In the genomic region with DNA sequence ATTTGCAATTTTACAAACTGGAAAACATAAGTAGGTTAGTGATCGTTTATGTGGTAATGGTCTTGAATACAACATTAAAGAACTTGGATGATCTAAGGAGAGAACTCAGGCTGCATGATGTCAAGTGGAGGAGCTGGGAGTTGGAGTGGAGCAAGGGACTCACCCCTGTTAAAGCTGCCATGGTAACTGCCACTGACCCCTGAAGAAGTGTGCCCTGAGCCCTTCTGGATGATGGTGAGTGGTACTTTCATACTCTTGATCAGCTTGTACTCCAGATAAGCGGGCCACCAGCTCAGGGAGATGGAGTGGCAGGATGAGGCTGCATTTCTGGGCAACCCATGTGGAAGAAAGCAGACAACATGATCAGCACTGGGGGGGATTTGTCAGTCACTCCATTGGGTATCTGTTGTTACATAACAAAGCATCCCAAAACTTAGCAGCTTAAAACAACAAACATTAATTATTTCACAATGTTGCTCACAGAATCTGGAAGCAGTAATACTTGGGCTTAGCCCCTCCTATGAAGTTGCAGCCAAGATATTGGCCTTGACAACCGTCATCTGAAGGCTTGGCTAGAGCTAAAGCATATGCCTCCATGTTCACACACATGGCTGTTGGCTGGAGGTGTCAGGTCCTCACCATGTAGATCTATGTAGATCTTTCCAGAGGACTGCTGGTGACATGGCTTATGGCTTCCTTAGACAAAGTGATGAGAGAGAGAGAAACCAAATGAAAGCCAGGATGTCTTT, we compare ENCODE assay signal across 21 cellular contexts.
DNase-seq lines count a peak whose midpoint lies in the region; FAIRE-seq and TF ChIP-seq lines count a peak whose summit lies in the region.
"Had no signal": no experiment of that assay in that cellular context is flagged by ENCODE, and none has a peak within 500 bp of the region (broad histone marks: within the 10 kb centered on the region; RNA-seq: fewer than 3 reads in every experiment).

No MANE protein-coding gene starts in this region.

- no peak overlapping the region for H3K9ac ChIP-seq in mammary epithelial cell (ENCODE audit: insufficient read depth, low read length)
- no peak overlapping the region for H3K9ac ChIP-seq in H1 (replicated peaks in 1 of 4; ENCODE audit: extremely low read depth in 1 of 4, low read depth in 3 of 4, low read length in 3 of 4)
- H3K9ac ChIP-seq: GM23248 had no signal

- no peak for TF ChIP-seq CTCF in MCF 10A (IDR thresholded peaks at IDR 0.05; ENCODE audit: unreplicated experiment)
- TF ChIP-seq CTCF in mammary epithelial cell (conservative IDR thresholded peaks at IDR 0.05 in 1 of 2, IDR thresholded peaks at IDR 0.05 in 1 of 2; ENCODE audit: extremely low read depth in 1 of 2, insufficient read depth in 1 of 2, low read depth in 1 of 2, low read length in 2 of 2): no peak
- no peak for TF ChIP-seq CTCF in H1 (IDR thresholded peaks at IDR 0.05; ENCODE audit: control extremely low read depth in 1 of 3, insufficient read depth in 1 of 3, low read depth in 1 of 3, low read length in 3 of 3)

- H2BK120ac ChIP-seq in H1 (replicated peaks; ENCODE audit: low read depth, low read length): no peak overlapping the region

- no peaks in the 10 kb centered on the region for H3K79me1 ChIP-seq in H1 (ENCODE audit: low read depth, low read length)

- WGBS in mammary epithelial cell (ENCODE audit: low coverage, missing lambda C conversion rate): 79% methylated on average over 3 of the region's 3 CpGs
- 95% methylated on average over 3 of the region's 3 CpGs; no CpG with 5 or more reads in 1 of the 2 experiments for WGBS in H1 (ENCODE audit: extremely low coverage in 1 of 2, insufficient coverage in 1 of 2, insufficient read length in 1 of 2, insufficient replicate concordance in 2 of 2, low coverage in 1 of 2, low lambda C conversion rate in 2 of 2, missing lambda C conversion rate in 1 of 2), 2 experiments

- no peak overlapping the region for H3K56ac ChIP-seq in H1 (replicated peaks; ENCODE audit: insufficient read length, low read depth, low read length)

- no peaks in the 10 kb centered on the region for H3K23me2 ChIP-seq in H1 (ENCODE audit: low read depth, low read length)

- H2BK20ac ChIP-seq in H1 (ENCODE audit: low read length): no peak overlapping the region

- H3K4me1 ChIP-seq in mammary epithelial cell (ENCODE audit: insufficient read depth, low read length) (no peaks in the 10 kb centered on the region), H1 (replicated peaks in 1 of 4; ENCODE audit: control insufficient read depth in 3 of 4, insufficient read depth in 4 of 4, low read length in 3 of 4) (no peaks in the 10 kb centered on the region)
- H3K4me1 ChIP-seq: Caco-2, SJCRH30 had no signal

- H2BK15ac ChIP-seq in H1 (ENCODE audit: low read length): no peak overlapping the region

- H3K79me2 ChIP-seq in mammary epithelial cell (ENCODE audit: insufficient read depth, low read length) (no peaks in the 10 kb centered on the region), H1 (ENCODE audit: control insufficient read depth in 1 of 2, insufficient read depth in 2 of 2, low read length in 2 of 2) (no peaks in the 10 kb centered on the region)

- no peak overlapping the region for H3K18ac ChIP-seq in H1 (ENCODE audit: extremely low read depth, low read length)

- no peak overlapping the region for H3K27ac Mint-ChIP-seq in MCF 10A (ENCODE audit: low read depth, unreplicated experiment)
- H3K27ac Mint-ChIP-seq: CD8-positive, alpha-beta T cell; H9 had no signal

- H2BK5ac ChIP-seq in H1 (ENCODE audit: low read depth, low read length): no peak overlapping the region

- dilution Hi-C loops in mammary epithelial cell (cut with HindIII; ENCODE audit: low sequenced_read_pairs): no loop called here

- H3K36me3 ChIP-seq in mammary epithelial cell (ENCODE audit: insufficient read depth, low read length) (no peaks in the 10 kb centered on the region), H1 (ENCODE audit: control insufficient read depth in 2 of 4, insufficient read depth in 4 of 4, low read length in 3 of 4) (no peaks in the 10 kb centered on the region)
- H3K36me3 ChIP-seq: SJCRH30 had no signal

- no peaks in the 10 kb centered on the region for H3K36me3 Mint-ChIP-seq in MCF 10A (ENCODE audit: insufficient read depth, unreplicated experiment)
- H3K36me3 Mint-ChIP-seq: CD8-positive, alpha-beta T cell had no signal

- H3K4ac ChIP-seq in H1 (replicated peaks; ENCODE audit: insufficient read length, low read depth, low read length): no peak overlapping the region

- H3K4me3 ChIP-seq in mammary epithelial cell (replicated peaks in 1 of 3; ENCODE audit: insufficient read depth in 1 of 3, low read depth in 2 of 3, low read length in 3 of 3) (no peak overlapping the region), H1 (ENCODE audit: extremely low read depth in 1 of 4, insufficient read depth in 2 of 4, low read depth in 3 of 4, low read length in 4 of 4) (no peak overlapping the region)
- H3K4me3 ChIP-seq: GM23248, SJCRH30 had no signal

- no peak overlapping the region for H3K27ac ChIP-seq in mammary epithelial cell (ENCODE audit: insufficient read depth, low read depth, low read length)
- H3K27ac ChIP-seq in H1 (ENCODE audit: low read depth, low read length): no peak overlapping the region
- H3K27ac ChIP-seq: GM23248, SJCRH30 had no signal

- H3K9me3 Mint-ChIP-seq in MCF 10A (ENCODE audit: unreplicated experiment): no peaks in the 10 kb centered on the region
- H3K9me3 Mint-ChIP-seq: CD8-positive, alpha-beta T cell; H9 had no signal

- H4K20me1 ChIP-seq in mammary epithelial cell (ENCODE audit: insufficient read depth, low read length) (no peaks in the 10 kb centered on the region), H1 (replicated peaks in 1 of 2; ENCODE audit: control insufficient read depth in 1 of 2, insufficient read depth in 2 of 2, low read length in 2 of 2) (no peaks in the 10 kb centered on the region)

- intact Hi-C loops in MCF 10A (cut with micrococcal nuclease) (no loop called here), mammary epithelial cell (cut with micrococcal nuclease) (no loop called here), posterior vena cava (cut with DNase I) (no loop called here)

- no peak overlapping the region for H4K8ac ChIP-seq in H1 (ENCODE audit: extremely low read depth, insufficient read depth, low read length)

- DNase-seq in MCF 10A (ENCODE audit: unreplicated experiment) (peak; percentile 36), mammary epithelial cell (no peak), DMS79 treated with DMSO at 0.1 percent for 48 hours (lab: John Stamatoyannopoulos, UW) (peak; percentile 95), H1 (ENCODE audit: low read depth in 1 of 2, low spot score in 2 of 2) (no peak), glomerular visceral epithelial cell (ENCODE audit: extremely low spot score) (no peak), posterior vena cava (ENCODE audit: low spot score) (no peak)
- no peak for DNase-seq in stimulated activated CD4-positive, alpha-beta T cell treated with anti-CD3 and anti-CD28 coated beads, Interleukin-4, amount 100 ng/mL, for 1 hour
- DNase-seq: C1 segment of cervical spinal cord; Caco-2; CD8-positive, alpha-beta T cell; GM23248; H9; KG1; MM.1S; NCI-H2081; NCI-H2171 treated with DMSO at 0.1 percent for 48 hours; NCI-H524 treated with DMSO at 0.1 percent for 48 hours; SJCRH30 had no signal

- no peaks in the 10 kb centered on the region for H3K27me3 ChIP-seq in mammary epithelial cell (ENCODE audit: insufficient read depth, low read length)
- H3K27me3 ChIP-seq in H1 (replicated peaks in 1 of 4; ENCODE audit: control insufficient read depth in 3 of 4, extremely low read depth in 1 of 4, insufficient read depth in 3 of 4, low read length in 3 of 4): no peaks in the 10 kb centered on the region
- H3K27me3 ChIP-seq: SJCRH30 had no signal

- H3K4me2 ChIP-seq in mammary epithelial cell (ENCODE audit: insufficient read depth, low read depth, low read length): no peak overlapping the region
- no peak overlapping the region for H3K4me2 ChIP-seq in H1 (ENCODE audit: insufficient read depth in 1 of 2, low read depth in 2 of 2, low read length in 2 of 2)

- 0 out of 2 replicates have a peak overlapping the region, but pooled peaks have one; percentile 50 for H2BK12ac ChIP-seq in H1 (ENCODE audit: low read depth, low read length)

- POLR2A ChIA-PET in MCF 10A (lab: Yijun Ruan, JAX): interaction anchor here (1.2 kb wide), 1 partner anchor 18 kb away, joined by 5 read pairs; no protein-coding TSS in a partner anchor
- POLR2A ChIA-PET in H1 (lab: Charles Lee; ENCODE audit: partially characterized antibody): no interaction called here

- no TSS peak for BruUV-seq in MCF 10A (replicated peaks; lab: Mats Ljungman, UMichigan)
- BruUV-seq in mammary epithelial cell (replicated peaks; lab: Mats Ljungman, UMichigan): no TSS peak

- no peak for FAIRE-seq in H1 (lab: Jason Lieb, UNC)
- FAIRE-seq: A204.1, GM18507, RCC 7860 had no signal

- no peak overlapping the region for H3K14ac ChIP-seq in H1 (ENCODE audit: insufficient read length)

- no peak for TF ChIP-seq RAD21 in H1 (IDR thresholded peaks at IDR 0.05 in 1 of 2, conservative IDR thresholded peaks at IDR 0.05 in 1 of 2; ENCODE audit: low read depth in 2 of 2, low read length in 2 of 2)

- H4K91ac ChIP-seq in H1 (replicated peaks; ENCODE audit: insufficient read length, low read length): no peak overlapping the region

- no peak for TF ChIP-seq EP300 in H1 (IDR thresholded peaks at IDR 0.05; ENCODE audit: borderline replicate concordance in 1 of 2, low read depth in 2 of 2, low read length in 2 of 2)

- H2AK5ac ChIP-seq in H1 (ENCODE audit: low read depth, low read length): no peak overlapping the region

- in situ Hi-C loops in mammary epithelial cell (cut with MboI; ENCODE audit: low sequenced_read_pairs in 2 of 2): no loop called here

- H3K9me3 ChIP-seq in mammary epithelial cell (replicated peaks; ENCODE audit: insufficient read depth, low read length) (no peaks in the 10 kb centered on the region), H1 (ENCODE audit: insufficient read depth in 2 of 2, low read depth in 1 of 2, low read length in 1 of 2) (no peaks in the 10 kb centered on the region)
- H3K9me3 ChIP-seq: Caco-2, SJCRH30 had no signal

- H4K5ac ChIP-seq in H1 (ENCODE audit: insufficient read length, low read depth, low read length): no peak overlapping the region

- no peaks in the 10 kb centered on the region for H3K27me3 Mint-ChIP-seq in MCF 10A (ENCODE audit: insufficient read depth, unreplicated experiment)

- no peaks in the 10 kb centered on the region for H3K4me1 Mint-ChIP-seq in MCF 10A (ENCODE audit: insufficient read depth, unreplicated experiment)

- TF ChIP-seq POLR2A in H1 (IDR thresholded peaks at IDR 0.05; ENCODE audit: control extremely low read depth in 1 of 2, low read depth in 2 of 2, low read length in 2 of 2): no peak

- H2AFZ ChIP-seq in mammary epithelial cell (ENCODE audit: low read depth, low read length) (no peak overlapping the region), H1 (ENCODE audit: low read length) (no peak overlapping the region)
- H2AFZ ChIP-seq: GM23248 had no signal

- no peak overlapping the region for H3K4me3 Mint-ChIP-seq in MCF 10A (ENCODE audit: unreplicated experiment)
- H3K4me3 Mint-ChIP-seq: CD8-positive, alpha-beta T cell; H9 had no signal

- CTCF ChIA-PET in MCF 10A (lab: Yijun Ruan, JAX) (interaction anchor here (0.7 to 1.3 kb wide), 5 partner anchors 10 to 654 kb away, joined by 3 read pairs; no protein-coding TSS in a partner anchor), mammary epithelial cell (lab: Charles Lee; ENCODE audit: low non-redundant PET) (no interaction called here), H1 (lab: Charles Lee; ENCODE audit: partially characterized antibody) (interaction anchor here (0.5 to 2.3 kb wide), 4 partner anchors 10 to 927 kb away, joined by 3 to 7 read pairs (median 4); no protein-coding TSS in a partner anchor)

- H3K23ac ChIP-seq in H1 (ENCODE audit: insufficient read length): no peak overlapping the region

Comparison
In these comparisons a context has a peak if more than half of its experiments do, and no peak if none do; other contexts are left out.
1. DNase-seq: peak in MCF 10A (single experiment) and DMS79 treated with DMSO at 0.1 percent for 48 hours (single experiment); none in mammary epithelial cell (single experiment), H1 (0 of 2), glomerular visceral epithelial cell (single experiment), posterior vena cava (single experiment) and stimulated activated CD4-positive, alpha-beta T cell treated with anti-CD3 and anti-CD28 coated beads, Interleukin-4, amount 100 ng/mL, for 1 hour (single experiment).